Comparison of ENCODE assay signal across 13 cellular contexts in genomic region chr9:133128152-133128551, GRCh38. TPM values are rescaled to one million over a fixed set of nuclear protein-coding genes. Genes with fewer than 3 reads are reported as not detected.
DNase-seq lines count a peak whose midpoint lies in the region; ATAC-seq, FAIRE-seq and TF ChIP-seq lines count a peak whose summit lies in the region.
"Had no signal": no experiment of that assay in that cellular context is flagged by ENCODE, and none has a peak within 500 bp of the region (broad histone marks: within the 10 kb centered on the region; RNA-seq: fewer than 3 reads in every experiment).

No MANE protein-coding gene starts in this region.

- H3K9ac ChIP-seq in endocrine pancreas (ENCODE audit: control insufficient read depth, insufficient read depth, low read length) (peak overlapping the region; percentile 19), MM.1S (ENCODE audit: low read length) (no peak overlapping the region)

- H3K4me3 ChIP-seq in Peyer's patch (no peak overlapping the region), endocrine pancreas (ENCODE audit: control insufficient read depth, insufficient read depth, low read length) (no peak overlapping the region), small intestine (ENCODE audit: low read depth in 1 of 2, low read length in 2 of 2) (peak overlapping the region in 1 of 2 donors; percentile 11), testis (no peak overlapping the region), MM.1S (ENCODE audit: low read length) (no peak overlapping the region)

- POLR2A ChIA-PET in activated CD4-positive, alpha-beta T cell treated with anti-CD3 and anti-CD28 coated beads for 36 hours (lab: Charles Lee), result no interaction called here

- WGBS in small intestine, 3 donors, result 84 to 88% (median 88%) methylated on average over 13 of the region's 13 CpGs
- WGBS in testis, 2 donors, result 93 to 95% methylated on average over 8 to 13 of the region's 13 CpGs

- H3K4me1 ChIP-seq in Peyer's patch (peaks cover 9 to 71% (median 30%) of the 10 kb centered on the region in 4 donors), endocrine pancreas (ENCODE audit: control insufficient read depth, insufficient read depth, low read length) (no peaks in the 10 kb centered on the region), small intestine (ENCODE audit: control insufficient read depth in 2 of 2, insufficient read depth in 1 of 2, low read depth in 1 of 2, low read length in 1 of 2) (peaks cover 0 to 6% of the 10 kb centered on the region in 2 donors), testis (peaks cover 15% of the 10 kb centered on the region), MM.1S (ENCODE audit: low read length) (no peaks in the 10 kb centered on the region)

- H3K4me1 Mint-ChIP-seq in activated CD4-positive, alpha-beta T cell treated with anti-CD3 and anti-CD28 coated beads for 36 hours, result peaks cover 79% of the 10 kb centered on the region

- no peaks in the 10 kb centered on the region for H3K27me3 Mint-ChIP-seq in activated CD4-positive, alpha-beta T cell treated with anti-CD3 and anti-CD28 coated beads for 36 hours

- no peaks in the 10 kb centered on the region for H3K9me3 Mint-ChIP-seq in activated CD4-positive, alpha-beta T cell treated with anti-CD3 and anti-CD28 coated beads for 36 hours (ENCODE audit: low read depth)

- intact Hi-C loops in activated CD4-positive, alpha-beta T cell treated with anti-CD3 and anti-CD28 coated beads for 36 hours (cut with DNase I, micrococcal nuclease), result no loop called here
- intact Hi-C loops in testis (cut with DNase I; ENCODE audit: low total_unique reads), result no loop called here

- DNase-seq in activated CD4-positive, alpha-beta T cell treated with anti-CD3 and anti-CD28 coated beads for 36 hours, result no peak
- DNase-seq in activated CD4-positive, alpha-beta T cell treated with anti-CD3 and anti-CD28 coated beads, Interleukin-2, amount 50 U/mL, for 4 hours, result no peak
- DNase-seq in Peyer's patch, result no peak
- DNase-seq in small intestine, result no peak
- no peak for DNase-seq in ecto neural progenitor cell (ENCODE audit: low spot score)
- DNase-seq in testis, result no peak
- no peak for DNase-seq in MM.1S
- DNase-seq: islet precursor cell, KG1, NCI-H1417 had no signal

- no peak for ATAC-seq in activated CD4-positive, alpha-beta T cell treated with anti-CD3 and anti-CD28 coated beads for 36 hours

- H4K20me1 ChIP-seq in MM.1S (ENCODE audit: insufficient read depth, low read length), result no peaks in the 10 kb centered on the region

- H3K27ac Mint-ChIP-seq in activated CD4-positive, alpha-beta T cell treated with anti-CD3 and anti-CD28 coated beads for 36 hours, result peak overlapping the region; percentile 52

- no peaks in the 10 kb centered on the region for H3K9me2 ChIP-seq in MM.1S (replicated peaks; ENCODE audit: insufficient read depth, low read length)

- peak overlapping the region; percentile 72 to 91 (median 80) for H3K27ac ChIP-seq in Peyer's patch
- H3K27ac ChIP-seq in small intestine (ENCODE audit: low read depth in 1 of 2, low read length in 1 of 2), result peak overlapping the region; percentile 41 to 86
- no peak overlapping the region for H3K27ac ChIP-seq in testis
- no peak overlapping the region for H3K27ac ChIP-seq in MM.1S (ENCODE audit: low read length)

- no peak overlapping the region for H3K4me2 ChIP-seq in MM.1S (ENCODE audit: low read depth, low read length)

- FAIRE-seq in small intestine (lab: Jason Lieb, UNC), result no peak
- FAIRE-seq: A204.1, H1 had no signal

- H3K36me3 Mint-ChIP-seq in activated CD4-positive, alpha-beta T cell treated with anti-CD3 and anti-CD28 coated beads for 36 hours (ENCODE audit: low read depth), result peaks cover 14% of the 10 kb centered on the region

- peak overlapping the region; percentile 27 for H3K4me3 Mint-ChIP-seq in activated CD4-positive, alpha-beta T cell treated with anti-CD3 and anti-CD28 coated beads for 36 hours

- CTCF ChIA-PET in activated CD4-positive, alpha-beta T cell treated with anti-CD3 and anti-CD28 coated beads for 36 hours (lab: Charles Lee), result interaction anchor here (0.7 to 1.1 kb wide), 3 partner anchors 17 to 32 kb away, joined by 3 to 5 read pairs (median 4); no protein-coding TSS in a partner anchor

- no peak overlapping the region for H2AFZ ChIP-seq in MM.1S (ENCODE audit: low read length)

- H3K36me3 ChIP-seq in Peyer's patch, result no peaks in the 10 kb centered on the region
- H3K36me3 ChIP-seq in endocrine pancreas (ENCODE audit: control insufficient read depth, insufficient read depth, low read length), result no peaks in the 10 kb centered on the region
- H3K36me3 ChIP-seq in small intestine (ENCODE audit: control insufficient read depth in 2 of 2, insufficient read depth in 2 of 2, low read length in 2 of 2), result no peaks in the 10 kb centered on the region
- H3K36me3 ChIP-seq in testis (ENCODE audit: low read depth, missing control alignments), result no peaks in the 10 kb centered on the region
- no peaks in the 10 kb centered on the region for H3K36me3 ChIP-seq in MM.1S (replicated peaks; ENCODE audit: insufficient read depth, low read length)

- H3K9me3 ChIP-seq in Peyer's patch (no peaks in the 10 kb centered on the region), endocrine pancreas (ENCODE audit: control insufficient read depth, low read length) (no peaks in the 10 kb centered on the region), small intestine (ENCODE audit: control insufficient read depth, low read depth) (no peaks in the 10 kb centered on the region), testis (no peaks in the 10 kb centered on the region), MM.1S (replicated peaks; ENCODE audit: insufficient read depth, low read length) (no peaks in the 10 kb centered on the region)

- H3F3A ChIP-seq in MM.1S (ENCODE audit: insufficient read depth, low read length), result no peaks in the 10 kb centered on the region

- no peak for TF ChIP-seq CTCF in Peyer's patch (IDR thresholded peaks at IDR 0.05)
- TF ChIP-seq CTCF in testis (IDR thresholded peaks at IDR 0.05), result no peak
- TF ChIP-seq CTCF in MM.1S (IDR thresholded peaks at IDR 0.05; ENCODE audit: low read length), result no peak

- H3K27me3 ChIP-seq in Peyer's patch (no peaks in the 10 kb centered on the region), endocrine pancreas (ENCODE audit: control insufficient read depth, insufficient read depth, low read length) (no peaks in the 10 kb centered on the region), small intestine (ENCODE audit: control insufficient read depth in 2 of 2, insufficient read depth in 2 of 2, low read length in 2 of 2) (no peaks in the 10 kb centered on the region), testis (no peaks in the 10 kb centered on the region), MM.1S (replicated peaks; ENCODE audit: insufficient read depth, low read length) (no peaks in the 10 kb centered on the region)

- peaks cover 9% of the 10 kb centered on the region for H3K79me2 ChIP-seq in MM.1S (ENCODE audit: low read length)

- no peak for TF ChIP-seq POLR2A in Peyer's patch (IDR thresholded peaks at IDR 0.05)
- no peak for TF ChIP-seq POLR2A in testis (IDR thresholded peaks at IDR 0.05)

RNA-seq across cellular contexts. Expression of gene RALGDS, which starts 7.1 kb away (rescaled TPM):
- 10 to 100 TPM; 65.1 to 78.6 TPM for total RNA-seq in activated CD4-positive, alpha-beta T cell treated with anti-CD3 and anti-CD28 coated beads for 36 hours
- 100 to 1,000 TPM in 2 of 4 donors, 10 to 100 TPM in 2; 53.1 to 237 (median 139) TPM for total RNA-seq in Peyer's patch
- 10 to 100 TPM; 33.0 to 49.0 (median 36.4) TPM for polyA plus RNA-seq in small intestine
- 10 to 100 TPM; 32.5 to 42.4 TPM for total RNA-seq in testis
- 23.0 TPM for polyA plus RNA-seq in testis (ENCODE audit: insufficient read depth, low read depth, low replicate concordance)

RNA-seq across cellular contexts. Expression of gene GBGT1, which starts 35.6 kb away (rescaled TPM):
- total RNA-seq in activated CD4-positive, alpha-beta T cell treated with anti-CD3 and anti-CD28 coated beads for 36 hours, result 1 to 10 TPM; 3.8 to 4.8 TPM
- total RNA-seq in Peyer's patch (10 to 100 TPM in 3 of 4 donors, 1 to 10 TPM in 1; 7.0 to 49.5 (median 14.1) TPM), testis (10 to 100 TPM in 1 of 2 donors, 1 to 10 TPM in 1; 5.6 to 11.2 TPM)
- polyA plus RNA-seq in small intestine (1 to 10 TPM in 2 of 3 donors, under 1 TPM in 1; 0.45 to 7.6 (median 6.2) TPM), testis (ENCODE audit: insufficient read depth, low read depth, low replicate concordance) (4.0 TPM)

Comparison
In these comparisons a context has a peak if more than half of its experiments do, and no peak if none do; other contexts are left out.
1. H3K27ac ChIP-seq: peak in Peyer's patch (4 of 4) and small intestine (2 of 2); none in testis (0 of 2) and MM.1S (single experiment).